33 cellular contexts compared by ENCODE assay signal in genomic region chr3:80806673-80807072, GRCh38.
"Had no signal": no experiment of that assay in that cellular context is flagged by ENCODE, and none has a peak within 500 bp of the region (broad histone marks: within the 10 kb centered on the region; RNA-seq: fewer than 3 reads in every experiment).

No MANE protein-coding gene starts in this region.

- ATAC-seq: activated naive CD4-positive, alpha-beta T cell treated with anti-CD3 and anti-CD28 coated beads, Interleukin-2, amount 50 U/mL, for 72 hours; activated naive CD8-positive, alpha-beta T cell treated with anti-CD3 and anti-CD28 coated beads, Interleukin-2, amount 50 U/mL, for 24 hours; activated T-cell treated with anti-CD3 and anti-CD28 coated beads, Interleukin-2, amount 50 U/mL, for 4 hours; activated T-cell treated with anti-CD3 and anti-CD28 coated beads, Interleukin-2, amount 50 U/mL, for 72 hours; activated T-helper 17 cell treated with anti-CD3 and anti-CD28 coated beads, Interleukin-2, amount 50 U/mL, for 72 hours; body of pancreas had no signal

- H3K9me3 ChIP-seq: adrenal gland, ascending aorta, body of pancreas, breast epithelium had no signal

- H3K27me3 ChIP-seq: adrenal gland, ascending aorta, body of pancreas, brain microvascular endothelial cell, breast epithelium, cardiac muscle cell had no signal

- H3K4me1 ChIP-seq: adrenal gland, ascending aorta, body of pancreas, breast epithelium had no signal

- FAIRE-seq: astrocyte, bronchial epithelial cell had no signal

- H3K36me3 ChIP-seq: adrenal gland, ascending aorta, brain microvascular endothelial cell, cardiac muscle cell had no signal

- H3K4me3 ChIP-seq: adrenal gland, ascending aorta, body of pancreas, breast epithelium, cardiac muscle cell had no signal

- DNase-seq: activated effector memory CD4-positive, alpha-beta T cell treated with anti-CD3 and anti-CD28 coated beads, Interleukin-2, amount 50 U/mL, for 16 hours; activated effector memory CD4-positive, alpha-beta T cell treated with Interleukin-2 at 50 U/mL for 16 hours; activated gamma-delta T cell; activated gamma-delta T cell treated with Interleukin-2 at 50 U/mL for 16 hours; activated naive CD4-positive, alpha-beta T cell; activated naive CD4-positive, alpha-beta T cell treated with anti-CD3 and anti-CD28 coated beads for 36 hours; activated naive CD4-positive, alpha-beta T cell treated with anti-CD3 and anti-CD28 coated beads, Interleukin-2, amount 10 ng/mL, durations not matched to agents 7 days and 5 days; activated naive CD4-positive, alpha-beta T cell treated with anti-CD3 and anti-CD28 coated beads, Interleukin-2, amount 50 U/mL, for 16 hours; activated naive CD4-positive, alpha-beta T cell treated with Interleukin-2 at 50 U/mL for 16 hours; activated naive CD8-positive, alpha-beta T cell treated with anti-CD3 and anti-CD28 coated beads for 36 hours; activated naive CD8-positive, alpha-beta T cell treated with anti-CD3 and anti-CD28 coated beads, Interleukin-2, amount 10 ng/mL, durations not matched to agents 7 days and 5 days; activated naive CD8-positive, alpha-beta T cell treated with anti-CD3 and anti-CD28 coated beads, Interleukin-2, amount 50 U/mL, for 24 hours; activated T-cell treated with anti-CD3 and anti-CD28 coated beads, Interleukin-2, amount 50 U/mL, for 24 hours; activated T-cell treated with anti-CD3 and anti-CD28 coated beads, Interleukin-2, amount 50 U/mL, for 4 hours; activated T-cell treated with anti-CD3 and anti-CD28 coated beads, Interleukin-2, amount 50 U/mL, for 48 hours; activated T-cell treated with anti-CD3 and anti-CD28 coated beads, Interleukin-2, amount 50 U/mL, for 72 hours; adrenal gland; amniotic stem cell; amygdala; anterior cingulate cortex; aorta; body of pancreas; brain microvascular endothelial cell; caudate nucleus; central memory CD4-positive, alpha-beta T cell; cerebellar nuclear complex had no signal

- H3K27ac ChIP-seq: adrenal gland, ascending aorta, body of pancreas, brain microvascular endothelial cell, breast epithelium, cardiac muscle cell had no signal
